Comparison of ENCODE assay signal across 10 cellular contexts in the genomic region with DNA sequence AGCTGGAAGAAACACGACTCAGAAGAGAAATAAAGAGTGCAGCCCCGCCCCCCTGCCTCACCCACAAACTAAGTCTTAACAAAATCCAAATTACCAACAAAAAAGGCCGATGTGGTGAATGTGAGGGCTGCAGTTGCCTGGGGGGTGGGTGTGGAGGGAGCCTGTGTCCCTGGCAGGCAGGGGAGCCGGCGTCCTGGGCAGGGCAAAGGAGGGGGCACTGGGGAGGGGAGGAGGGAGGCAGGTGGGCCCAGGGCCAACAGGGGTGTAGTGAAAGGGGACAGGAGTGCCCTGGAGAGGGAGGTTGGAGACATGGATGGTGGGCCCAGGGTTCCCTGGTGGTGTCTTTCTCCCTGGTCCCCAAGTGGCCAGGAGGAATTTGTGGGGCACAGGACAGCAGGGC. TPM values are rescaled to one million over a fixed set of nuclear protein-coding genes. Genes with fewer than 3 reads are reported as not detected.
"Had no signal": no experiment of that assay in that cellular context is flagged by ENCODE, and none has a peak within 500 bp of the region (broad histone marks: within the 10 kb centered on the region; RNA-seq: fewer than 3 reads in every experiment).

No MANE protein-coding gene starts in this region.

- ATAC-seq: K562 had no signal

- H3K27ac Mint-ChIP-seq: HFFc6 had no signal

- H3K4me3 Mint-ChIP-seq: HFFc6 had no signal

- DNase-seq: GM23248, GOT3, H7, HCEC 1CT, HFFc6, IMR-90 had no signal

- H3K27ac ChIP-seq: GM23248, HL-60 had no signal

- H3K9me3 Mint-ChIP-seq: HFFc6 had no signal

- H3K9ac ChIP-seq: GM23248 had no signal

- H2AFZ ChIP-seq: GM23248 had no signal

- H3K4me3 ChIP-seq: GM23248, K562 had no signal

- FAIRE-seq: K562 had no signal

RNA-seq across cellular contexts. Expression of gene IRGC, which starts 4.0 kb away (rescaled TPM):
- total RNA-seq: GM23248, H4, H7, HFFc6, HT1080, IMR-90, K562 had no signal
- polyA plus RNA-seq: GM23248, IMR-90, K562 had no signal
